ENCODE assay signal across 24 cellular contexts in genomic region chr2:204535764-204536163, GRCh38. TPM values are rescaled to one million over a fixed set of nuclear protein-coding genes. Genes with fewer than 3 reads are reported as not detected.
DNase-seq lines count a peak whose midpoint lies in the region; ATAC-seq, FAIRE-seq and TF ChIP-seq lines count a peak whose summit lies in the region.
"Had no signal": no experiment of that assay in that cellular context is flagged by ENCODE, and none has a peak within 500 bp of the region (broad histone marks: within the 10 kb centered on the region; RNA-seq: fewer than 3 reads in every experiment).

No MANE protein-coding gene starts in this region.

- peak; percentile 22 for DNase-seq in LNCaP clone FGC (ENCODE audit: low read depth)
- DNase-seq in K562 (ENCODE audit: extremely low read depth in 1 of 4, low spot score in 3 of 4): no peak
- no peak for DNase-seq in neural progenitor cell (ENCODE audit: low spot score)
- DNase-seq in mucosa of descending colon: no peak
- DNase-seq in NCI-H510A (lab: John Stamatoyannopoulos, UW): no peak
- DNase-seq: ACHN; BE2C; C1 segment of cervical spinal cord; CD4-positive, CD25-positive, alpha-beta regulatory T cell; CD8-positive, alpha-beta memory T cell; COR-L47; DMS 273 treated with DMSO at 0.1 percent for 48 hours; DMS53; DND-41; EL; HFFc6 had no signal

- no peak for TF ChIP-seq POLR2A in K562 (conservative IDR thresholded peaks at IDR 0.05)

- no peak for TF ChIP-seq RAD21 in K562 (CRISPR knock-in tag; conservative IDR thresholded peaks at IDR 0.05 in 1 of 2, IDR thresholded peaks at IDR 0.05 in 1 of 2)

- H3K9ac ChIP-seq in K562 (ENCODE audit: insufficient read depth in 1 of 2, low read depth in 2 of 2, low read length in 2 of 2): no peak overlapping the region
- H3K9ac ChIP-seq in neural progenitor cell: no peak overlapping the region

- in situ Hi-C loops in K562 (cut with MboI): no loop called here

- H3K9me3 Mint-ChIP-seq in neural progenitor cell: no peaks in the 10 kb centered on the region
- H3K9me3 Mint-ChIP-seq: GM23338, HFFc6 had no signal

- H2AFZ ChIP-seq in K562 (ENCODE audit: low read depth, low read length) (0 out of 2 replicates have a peak overlapping the region, but pooled peaks have one; percentile 9), neural progenitor cell (replicated peaks) (no peak overlapping the region)
- H2AFZ ChIP-seq: GM23338 had no signal

- H3K4me1 ChIP-seq in K562 (replicated peaks in 1 of 2; ENCODE audit: control insufficient read depth in 2 of 2, insufficient read depth in 2 of 2, low read length in 2 of 2) (peaks cover 0 to 9% of the 10 kb centered on the region in 2 experiments; a peak in 2 of 5 replicates), neural progenitor cell (peaks cover 28% of the 10 kb centered on the region), mucosa of descending colon (ENCODE audit: low read depth) (peaks cover 8% of the 10 kb centered on the region)
- H3K4me1 ChIP-seq: BE2C had no signal

- H3K36me3 ChIP-seq in K562 (ENCODE audit: control insufficient read depth, insufficient read depth, low read length) (no peaks in the 10 kb centered on the region), neural progenitor cell (no peaks in the 10 kb centered on the region), mucosa of descending colon (ENCODE audit: low read depth) (no peaks in the 10 kb centered on the region)
- H3K36me3 ChIP-seq: BE2C had no signal

- H3K36me3 Mint-ChIP-seq in neural progenitor cell: no peaks in the 10 kb centered on the region
- H3K36me3 Mint-ChIP-seq: CD4-positive, CD25-positive, alpha-beta regulatory T cell; CD8-positive, alpha-beta memory T cell had no signal

- H3K27me3 ChIP-seq in K562 (ENCODE audit: control insufficient read depth in 2 of 2, insufficient read depth in 2 of 2, low read length in 2 of 2) (no peaks in the 10 kb centered on the region), neural progenitor cell (no peaks in the 10 kb centered on the region)
- H3K27me3 ChIP-seq: BE2C had no signal

- H3K4me1 Mint-ChIP-seq in neural progenitor cell: no peaks in the 10 kb centered on the region
- H3K4me1 Mint-ChIP-seq: CD4-positive, CD25-positive, alpha-beta regulatory T cell; CD8-positive, alpha-beta memory T cell had no signal

- ATAC-seq in K562 (no peak), mucosa of descending colon (no peak), GM19463 (IDR thresholded peaks at IDR 0.05; ENCODE audit: unreplicated experiment) (no peak), HG03280 (IDR thresholded peaks at IDR 0.05; ENCODE audit: unreplicated experiment) (no peak)
- ATAC-seq: GM12878, GM23338, HCT116, HepG2 had no signal

- intact Hi-C loops in K562 (cut with micrococcal nuclease): no loop called here
- intact Hi-C loops in mucosa of descending colon (cut with DNase I, micrococcal nuclease): no loop called here

- no peaks in the 10 kb centered on the region for H4K20me1 ChIP-seq in K562 (replicated peaks; ENCODE audit: control insufficient read depth, insufficient read depth, low read length)
- no peaks in the 10 kb centered on the region for H4K20me1 ChIP-seq in neural progenitor cell (ENCODE audit: low read depth)

- POLR2A ChIA-PET in K562 (lab: Yijun Ruan, JAX): no interaction called here

- BruUV-seq in K562 (replicated peaks; lab: Mats Ljungman, UMichigan): no TSS peak

- TF ChIP-seq EP300 in K562 (IDR thresholded peaks at IDR 0.05; ENCODE audit: low read length): no peak

- H3K9me3 ChIP-seq in K562 (replicated peaks; ENCODE audit: control insufficient read depth, insufficient read depth, low read depth, low read length) (no peaks in the 10 kb centered on the region), neural progenitor cell (ENCODE audit: low read depth) (no peaks in the 10 kb centered on the region), mucosa of descending colon (no peaks in the 10 kb centered on the region)
- H3K9me3 ChIP-seq: BE2C had no signal

- WGBS in K562 (ENCODE audit: insufficient coverage, low coverage, missing lambda C conversion rate): 13% methylated on average over 1 of the region's 1 CpG

- peaks cover 12% of the 10 kb centered on the region for H3F3A ChIP-seq in neural progenitor cell (ENCODE audit: low read depth)

- H3K9me1 ChIP-seq in K562 (ENCODE audit: control insufficient read depth, insufficient read depth, low read length): no peaks in the 10 kb centered on the region

- H3K4me3 ChIP-seq in LNCaP clone FGC (ENCODE audit: low read depth, low read length) (no peak overlapping the region), K562 (no peak overlapping the region), neural progenitor cell (no peak overlapping the region), mucosa of descending colon (no peak overlapping the region)
- H3K4me3 ChIP-seq: GM12878, GM23338 had no signal

- H3K27me3 Mint-ChIP-seq in neural progenitor cell (ENCODE audit: insufficient read depth, low read depth): peaks cover 7% of the 10 kb centered on the region
- H3K27me3 Mint-ChIP-seq: CD4-positive, CD25-positive, alpha-beta regulatory T cell; CD8-positive, alpha-beta memory T cell had no signal

- H3K4me2 ChIP-seq in K562 (ENCODE audit: insufficient read depth, low read length) (no peak overlapping the region), neural progenitor cell (no peak overlapping the region)
- H3K4me2 ChIP-seq: GM23338 had no signal

- H3K27ac Mint-ChIP-seq in neural progenitor cell: peak overlapping the region; percentile 0
- H3K27ac Mint-ChIP-seq: CD8-positive, alpha-beta memory T cell; GM23338 had no signal

- FAIRE-seq in K562 (lab: Jason Lieb, UNC): no peak
- FAIRE-seq: A204.1, GM12878, H54, HepG2 had no signal

- H3K4me3 Mint-ChIP-seq in neural progenitor cell: no peak overlapping the region
- H3K4me3 Mint-ChIP-seq: CD4-positive, CD25-positive, alpha-beta regulatory T cell; CD8-positive, alpha-beta memory T cell; GM23338; HFFc6 had no signal

- no peak for TF ChIP-seq CTCF in LNCaP clone FGC (IDR thresholded peaks at IDR 0.05; ENCODE audit: control insufficient read depth, extremely low read depth, insufficient read depth)
- no peak for TF ChIP-seq CTCF in K562 (IDR thresholded peaks at IDR 0.05 in 2 of 3, conservative IDR thresholded peaks at IDR 0.05 in 1 of 3; ENCODE audit: insufficient read depth in 2 of 3, low read depth in 1 of 3, low read length in 3 of 3)
- no peak for TF ChIP-seq CTCF in neural progenitor cell (IDR thresholded peaks at IDR 0.05)
- TF ChIP-seq CTCF in mucosa of descending colon (IDR thresholded peaks at IDR 0.05): no peak

- CTCF ChIA-PET in K562 (lab: Yijun Ruan, JAX; ENCODE audit: low intra/inter-chr PET ratio): no interaction called here

- H3K27ac ChIP-seq in K562 (ENCODE audit: extremely low read depth, low read depth, low read length) (no peak overlapping the region), neural progenitor cell (no peak overlapping the region)

- H3K79me2 ChIP-seq in K562 (ENCODE audit: control insufficient read depth, insufficient read depth, low read length) (no peaks in the 10 kb centered on the region), neural progenitor cell (ENCODE audit: low read depth) (no peaks in the 10 kb centered on the region)

TF ChIP-seq in K562, 482 proteins besides CTCF, POLR2A, EP300 and RAD21 (continues in another document):
- TF ChIP-seq CBX5 (IDR thresholded peaks at IDR 0.05; ENCODE audit: borderline replicate concordance, low read depth) (no peak), ZNF282 (CRISPR knock-in tag; IDR thresholded peaks at IDR 0.05) (no peak), GATAD2A (IDR thresholded peaks at IDR 0.05) (no peak), NFATC3 (IDR thresholded peaks at IDR 0.05) (no peak), NFE2 (IDR thresholded peaks at IDR 0.05; ENCODE audit: low read depth) (no peak), NFIC (IDR thresholded peaks at IDR 0.05) (no peak), ZNF589 (CRISPR knock-in tag; IDR thresholded peaks at IDR 0.05; ENCODE audit: low read depth) (no peak), GABPB2 (CRISPR knock-in tag; conservative IDR thresholded peaks at IDR 0.05) (no peak), CHD1 (IDR thresholded peaks at IDR 0.05; ENCODE audit: low read length) (no peak), ZNF3 (CRISPR knock-in tag; IDR thresholded peaks at IDR 0.05) (no peak)
- TF ChIP-seq, protein P1, sequence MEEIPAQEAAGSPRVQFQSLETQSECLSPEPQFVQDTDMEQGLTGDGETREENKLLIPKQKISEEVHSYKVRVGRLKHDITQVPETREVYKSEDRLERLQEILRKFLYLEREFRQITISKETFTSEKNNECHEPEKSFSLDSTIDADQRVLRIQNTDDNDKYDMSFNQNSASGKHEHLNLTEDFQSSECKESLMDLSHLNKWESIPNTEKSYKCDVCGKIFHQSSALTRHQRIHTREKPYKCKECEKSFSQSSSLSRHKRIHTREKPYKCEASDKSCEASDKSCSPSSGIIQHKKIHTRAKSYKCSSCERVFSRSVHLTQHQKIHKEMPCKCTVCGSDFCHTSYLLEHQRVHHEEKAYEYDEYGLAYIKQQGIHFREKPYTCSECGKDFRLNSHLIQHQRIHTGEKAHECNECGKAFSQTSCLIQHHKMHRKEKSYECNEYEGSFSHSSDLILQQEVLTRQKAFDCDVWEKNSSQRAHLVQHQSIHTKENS (CRISPR knock-in tag; IDR thresholded peaks at IDR 0.05): no peak

RNA-seq across cellular contexts. Expression of gene PARD3B, which starts 9.5 kb away (rescaled TPM):
- 3.8 and 10.8 TPM in 2 replicates for total RNA-seq in K562 (2011; cell fraction: chromatin; rRNA removed; ENCODE audit: low replicate concordance)
- 1.3 and 3.2 TPM in 2 replicates for total RNA-seq in K562 (2011; cell fraction: nucleolus; rRNA removed)
- 2.8 and 3.4 TPM in 2 replicates for total RNA-seq in K562 (2011; cell fraction: nucleoplasm; rRNA removed)
- total RNA-seq in K562 (2014; rRNA removed) (1.2 and 1.6 TPM in 2 replicates), K562 (2014; rRNA removed; fragmentation: Illumina TruSeq; extraction: Trizol) (2.0 and 2.5 TPM in 2 replicates), K562 (2015; rRNA removed; fragmentation: Illumina TruSeq; extraction: Trizol) (2.6 TPM in 2 replicates), K562 (2021) (2.7 and 3.0 TPM in 2 replicates), neural progenitor cell (ENCODE audit: low replicate concordance) (2.0 and 8.4 TPM in 2 replicates), mucosa of descending colon (10 to 100 TPM; 21.1 to 56.8 (median 44.0) TPM)
- polyA plus RNA-seq in K562 (2011; rRNA removed) (0.15 TPM in 1 of 2 replicates, not detected in the other), K562 (2014; fragmentation: Illumina TruSeq; extraction: Trizol) (0.83 and 1.1 TPM in 2 replicates), K562 (2014; fragmentation: Nextera tagmentation; extraction: Ambion mirVana) (under 1 TPM; 0.34 to 0.56 TPM), K562 (2014; rRNA removed) (0.61 and 0.70 TPM in 2 replicates)
- polyA plus RNA-seq in K562 (2011; cell fraction: cytosol; rRNA removed): 0.01 and 0.04 TPM in 2 replicates
- 0.10 and 0.24 TPM in 2 replicates for polyA plus RNA-seq in K562 (2011; cell fraction: nucleus; rRNA removed)
- 1.0 and 4.2 TPM in 2 replicates for polyA plus RNA-seq in K562 (2012)
- 0.03 and 1.1 TPM in 2 replicates for polyA minus RNA-seq in K562 (2011; rRNA and poly(A)+ RNA removed)
- polyA minus RNA-seq in K562 (2011; cell fraction: cytosol; rRNA and poly(A)+ RNA removed): not detected in 2 replicates
- 0.81 TPM in 1 of 2 replicates, not detected in the other for polyA minus RNA-seq in K562 (2011; cell fraction: nucleus; rRNA and poly(A)+ RNA removed)
- polyA plus RNA-seq: CD8-positive, alpha-beta memory T cell had no signal
